ENCODE assay signal across 11 cellular contexts in the genomic region with DNA sequence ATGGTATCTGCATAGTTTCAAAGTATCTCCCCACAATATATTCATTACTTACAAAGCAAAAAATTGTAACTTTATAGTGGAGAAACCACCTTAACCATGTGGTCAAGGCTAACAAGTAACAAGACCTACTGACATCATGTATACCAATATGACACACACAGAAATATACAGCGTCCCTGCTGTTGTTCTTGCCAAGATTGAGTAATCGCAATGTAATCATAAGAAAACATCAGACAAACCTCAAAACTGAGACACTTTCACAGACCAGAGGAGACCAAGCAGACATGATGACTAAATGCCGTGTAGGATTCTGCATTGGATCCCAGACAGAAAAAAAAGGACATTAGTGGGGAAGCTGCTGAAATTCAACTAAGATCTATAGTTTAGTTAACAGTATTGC.
A peak's percentile ranks its signal among the peaks of the same experiment; 100 is the strongest.
DNase-seq lines count a peak whose midpoint lies in the region; ATAC-seq, FAIRE-seq and TF ChIP-seq lines count a peak whose summit lies in the region.
"Had no signal": no experiment of that assay in that cellular context is flagged by ENCODE, and none has a peak within 500 bp of the region (broad histone marks: within the 10 kb centered on the region; RNA-seq: fewer than 3 reads in every experiment).

No MANE protein-coding gene starts in this region.

- peaks cover 14% of the 10 kb centered on the region for H3K4me1 Mint-ChIP-seq in T-helper 2 cell treated with Interferon-gamma antibody and Interleukin-4, amounts not matched to agents 5 μg/mL and 100 μg/mL, for 36 hours (ENCODE audit: low read depth)

- peak; percentile 17 for DNase-seq in H54 (ENCODE audit: insufficient read length, low spot score)
- DNase-seq in epithelial cell of prostate (ENCODE audit: low read depth, low spot score): peak; percentile 97
- DNase-seq in stomach: no peak
- no peak for DNase-seq in T-helper 2 cell treated with Interferon-gamma antibody and Interleukin-4, amounts not matched to agents 5 μg/mL and 100 μg/mL, for 36 hours (ENCODE audit: low spot score)
- DNase-seq: activated CD4-positive, alpha-beta memory T cell treated with anti-CD3 and anti-CD28 coated beads for 36 hours; naive thymus-derived CD4-positive, alpha-beta T cell had no signal

- no peak for ATAC-seq in GM18870 (IDR thresholded peaks at IDR 0.05; ENCODE audit: unreplicated experiment)
- ATAC-seq: naive thymus-derived CD4-positive, alpha-beta T cell had no signal

- H3K9me3 ChIP-seq in skeletal muscle satellite cell (replicated peaks; ENCODE audit: low read length): peaks cover 4% of the 10 kb centered on the region
- peaks cover 0 to 4% (median 0%) of the 10 kb centered on the region in 4 donors for H3K9me3 ChIP-seq in stomach
- H3K9me3 ChIP-seq: ascending aorta, thoracic aorta had no signal

- H3K4me3 Mint-ChIP-seq in T-helper 2 cell treated with Interferon-gamma antibody and Interleukin-4, amounts not matched to agents 5 μg/mL and 100 μg/mL, for 36 hours: no peak overlapping the region
- H3K4me3 Mint-ChIP-seq: activated CD4-positive, alpha-beta memory T cell treated with anti-CD3 and anti-CD28 coated beads for 36 hours; naive thymus-derived CD4-positive, alpha-beta T cell had no signal

- 45 to 69% (median 53%) methylated on average over 3 of the region's 3 CpGs for WGBS in stomach, 5 donors

- TF ChIP-seq POLR2A in H54 (IDR thresholded peaks at IDR 0.05; ENCODE audit: low read depth, low read length) (no peak), stomach (IDR thresholded peaks at IDR 0.05) (no peak)

- H3K27ac ChIP-seq in epithelial cell of prostate (peak overlapping the region; percentile 95), stomach (no peak overlapping the region)
- H3K27ac ChIP-seq: ascending aorta, thoracic aorta had no signal

- H3K4me2 ChIP-seq in skeletal muscle satellite cell (ENCODE audit: low read length): peak overlapping the region; percentile 60

- H3K4me3 ChIP-seq in skeletal muscle satellite cell (ENCODE audit: low read length) (peak overlapping the region; percentile 8), stomach (no peak overlapping the region)
- H3K4me3 ChIP-seq: ascending aorta, thoracic aorta had no signal

- no peak for TF ChIP-seq CTCF in stomach (IDR thresholded peaks at IDR 0.05)

- H3K27me3 Mint-ChIP-seq in T-helper 2 cell treated with Interferon-gamma antibody and Interleukin-4, amounts not matched to agents 5 μg/mL and 100 μg/mL, for 36 hours (ENCODE audit: low read depth): peaks cover 15% of the 10 kb centered on the region
- H3K27me3 Mint-ChIP-seq: activated CD4-positive, alpha-beta memory T cell treated with anti-CD3 and anti-CD28 coated beads for 36 hours had no signal

- H3K9ac ChIP-seq in skeletal muscle satellite cell (ENCODE audit: low read depth, low read length): peak overlapping the region; percentile 71

- H3K27ac Mint-ChIP-seq in T-helper 2 cell treated with Interferon-gamma antibody and Interleukin-4, amounts not matched to agents 5 μg/mL and 100 μg/mL, for 36 hours: no peak overlapping the region
- H3K27ac Mint-ChIP-seq: activated CD4-positive, alpha-beta memory T cell treated with anti-CD3 and anti-CD28 coated beads for 36 hours; naive thymus-derived CD4-positive, alpha-beta T cell had no signal

- no peaks in the 10 kb centered on the region for H3K36me3 ChIP-seq in skeletal muscle satellite cell (ENCODE audit: insufficient read depth, low read length)
- no peaks in the 10 kb centered on the region for H3K36me3 ChIP-seq in stomach
- H3K36me3 ChIP-seq: ascending aorta, thoracic aorta had no signal

- H3K4me1 ChIP-seq in skeletal muscle satellite cell (ENCODE audit: control insufficient read depth, insufficient read depth, low read length) (peaks cover 31% of the 10 kb centered on the region), stomach (peaks cover 0 to 10% (median 0%) of the 10 kb centered on the region in 4 donors)
- H3K4me1 ChIP-seq: ascending aorta had no signal

- H3K36me3 Mint-ChIP-seq in T-helper 2 cell treated with Interferon-gamma antibody and Interleukin-4, amounts not matched to agents 5 μg/mL and 100 μg/mL, for 36 hours (ENCODE audit: low read depth): no peaks in the 10 kb centered on the region
- H3K36me3 Mint-ChIP-seq: activated CD4-positive, alpha-beta memory T cell treated with anti-CD3 and anti-CD28 coated beads for 36 hours; naive thymus-derived CD4-positive, alpha-beta T cell had no signal

- no peaks in the 10 kb centered on the region for H3K27me3 ChIP-seq in skeletal muscle satellite cell (ENCODE audit: control insufficient read depth, insufficient read depth, low read length)
- H3K27me3 ChIP-seq in stomach: no peaks in the 10 kb centered on the region
- H3K27me3 ChIP-seq: ascending aorta had no signal

- intact Hi-C loops in stomach (cut with DNase I; ENCODE audit: low total_unique reads): no loop called here

- no peaks in the 10 kb centered on the region for H3K9me3 Mint-ChIP-seq in T-helper 2 cell treated with Interferon-gamma antibody and Interleukin-4, amounts not matched to agents 5 μg/mL and 100 μg/mL, for 36 hours
- H3K9me3 Mint-ChIP-seq: activated CD4-positive, alpha-beta memory T cell treated with anti-CD3 and anti-CD28 coated beads for 36 hours; naive thymus-derived CD4-positive, alpha-beta T cell had no signal

- FAIRE-seq in H54 (lab: Jason Lieb, UNC): peak; percentile 84

- TF ChIP-seq EP300 in stomach (IDR thresholded peaks at IDR 0.05): no peak

TF ChIP-seq in PFSK-1, 5 proteins besides CTCF, POLR2A, EP300 and RAD21:
- TF ChIP-seq POLR2AphosphoS5 (IDR thresholded peaks at IDR 0.05; ENCODE audit: low read depth, low read length) (no peak), TAF1 (IDR thresholded peaks at IDR 0.05; ENCODE audit: borderline replicate concordance, insufficient read depth, low read length) (peak; percentile 39; the same call in 1 of the 2 replicates), SIN3A (IDR thresholded peaks at IDR 0.05; ENCODE audit: borderline replicate concordance, insufficient read depth, low read length) (peak; percentile 57; the same call in 1 of the 2 replicates)
- TF ChIP-seq, protein P1, sequence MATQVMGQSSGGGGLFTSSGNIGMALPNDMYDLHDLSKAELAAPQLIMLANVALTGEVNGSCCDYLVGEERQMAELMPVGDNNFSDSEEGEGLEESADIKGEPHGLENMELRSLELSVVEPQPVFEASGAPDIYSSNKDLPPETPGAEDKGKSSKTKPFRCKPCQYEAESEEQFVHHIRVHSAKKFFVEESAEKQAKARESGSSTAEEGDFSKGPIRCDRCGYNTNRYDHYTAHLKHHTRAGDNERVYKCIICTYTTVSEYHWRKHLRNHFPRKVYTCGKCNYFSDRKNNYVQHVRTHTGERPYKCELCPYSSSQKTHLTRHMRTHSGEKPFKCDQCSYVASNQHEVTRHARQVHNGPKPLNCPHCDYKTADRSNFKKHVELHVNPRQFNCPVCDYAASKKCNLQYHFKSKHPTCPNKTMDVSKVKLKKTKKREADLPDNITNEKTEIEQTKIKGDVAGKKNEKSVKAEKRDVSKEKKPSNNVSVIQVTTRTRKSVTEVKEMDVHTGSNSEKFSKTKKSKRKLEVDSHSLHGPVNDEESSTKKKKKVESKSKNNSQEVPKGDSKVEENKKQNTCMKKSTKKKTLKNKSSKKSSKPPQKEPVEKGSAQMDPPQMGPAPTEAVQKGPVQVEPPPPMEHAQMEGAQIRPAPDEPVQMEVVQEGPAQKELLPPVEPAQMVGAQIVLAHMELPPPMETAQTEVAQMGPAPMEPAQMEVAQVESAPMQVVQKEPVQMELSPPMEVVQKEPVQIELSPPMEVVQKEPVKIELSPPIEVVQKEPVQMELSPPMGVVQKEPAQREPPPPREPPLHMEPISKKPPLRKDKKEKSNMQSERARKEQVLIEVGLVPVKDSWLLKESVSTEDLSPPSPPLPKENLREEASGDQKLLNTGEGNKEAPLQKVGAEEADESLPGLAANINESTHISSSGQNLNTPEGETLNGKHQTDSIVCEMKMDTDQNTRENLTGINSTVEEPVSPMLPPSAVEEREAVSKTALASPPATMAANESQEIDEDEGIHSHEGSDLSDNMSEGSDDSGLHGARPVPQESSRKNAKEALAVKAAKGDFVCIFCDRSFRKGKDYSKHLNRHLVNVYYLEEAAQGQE (IDR thresholded peaks at IDR 0.05; ENCODE audit: insufficient read depth in 1 of 2, low read depth in 2 of 2, low read length in 2 of 2): no peak

Comparison
In these comparisons a context has a peak if more than half of its experiments do, and no peak if none do; other contexts are left out.
1. DNase-seq: peak in H54 (single experiment) and epithelial cell of prostate (single experiment); none in stomach (single experiment) and T-helper 2 cell treated with Interferon-gamma antibody and Interleukin-4, amounts not matched to agents 5 μg/mL and 100 μg/mL, for 36 hours (single experiment).